ENCODE assay signal across 34 cellular contexts in the genomic region with DNA sequence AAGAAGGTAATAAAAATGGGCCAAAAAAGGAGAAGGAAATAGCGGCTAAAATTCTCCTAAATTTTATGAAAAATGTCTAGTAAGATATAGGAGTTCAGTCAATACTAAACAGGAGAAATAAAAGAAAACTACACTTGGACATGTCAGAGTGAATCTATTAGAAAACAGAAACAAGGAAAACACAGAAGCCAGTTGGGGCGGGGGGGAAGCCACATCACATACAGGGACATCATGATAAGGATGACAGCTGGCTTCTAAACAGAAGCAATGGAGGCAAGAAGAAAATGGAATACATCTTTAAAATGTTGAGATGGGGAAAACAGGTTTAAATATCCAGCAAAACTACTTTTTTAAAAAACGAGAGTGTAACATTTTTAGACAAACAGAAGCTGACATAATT.
"Had no signal": no experiment of that assay in that cellular context is flagged by ENCODE, and none has a peak within 500 bp of the region (broad histone marks: within the 10 kb centered on the region; RNA-seq: fewer than 3 reads in every experiment).

No MANE protein-coding gene starts in this region.

- H3K27ac ChIP-seq: ascending aorta, breast epithelium, cardiac muscle cell, coronary artery, dorsolateral prefrontal cortex, esophagus muscularis mucosa, foreskin keratinocyte, gastrocnemius medialis, heart left ventricle, WERI-Rb-1 had no signal

- H3K4me3 ChIP-seq: ascending aorta, breast epithelium, cardiac muscle cell, coronary artery, dorsolateral prefrontal cortex, esophagus muscularis mucosa, gastrocnemius medialis, heart left ventricle had no signal

- H3K4me1 Mint-ChIP-seq: activated CD4-positive, alpha-beta memory T cell treated with anti-CD3 and anti-CD28 coated beads, Interleukin-2, amount 10 ng/mL, durations not matched to agents 7 days and 5 days; activated CD4-positive, alpha-beta T cell treated with anti-CD3 and anti-CD28 coated beads, Interleukin-2, amount 10 ng/mL, durations not matched to agents 7 days and 5 days; activated naive CD4-positive, alpha-beta T cell treated with anti-CD3 and anti-CD28 coated beads, Interleukin-2, amount 10 ng/mL, durations not matched to agents 7 days and 5 days; activated naive CD8-positive, alpha-beta T cell treated with anti-CD3 and anti-CD28 coated beads, Interleukin-2, amount 10 ng/mL, durations not matched to agents 7 days and 5 days; T-helper 17 cell had no signal

- H3K27ac Mint-ChIP-seq: activated CD4-positive, alpha-beta memory T cell treated with anti-CD3 and anti-CD28 coated beads, Interleukin-2, amount 10 ng/mL, durations not matched to agents 7 days and 5 days; activated CD4-positive, alpha-beta T cell treated with anti-CD3 and anti-CD28 coated beads for 36 hours; activated CD4-positive, alpha-beta T cell treated with anti-CD3 and anti-CD28 coated beads, Interleukin-2, amount 10 ng/mL, durations not matched to agents 7 days and 5 days; activated naive CD4-positive, alpha-beta T cell treated with anti-CD3 and anti-CD28 coated beads, Interleukin-2, amount 10 ng/mL, durations not matched to agents 7 days and 5 days; activated naive CD8-positive, alpha-beta T cell treated with anti-CD3 and anti-CD28 coated beads, Interleukin-2, amount 10 ng/mL, durations not matched to agents 7 days and 5 days; activated T-cell treated with anti-CD3 and anti-CD28 coated beads, Interleukin-2, amount 50 U/mL, for 24 hours; brain; dendritic cell treated with granulocyte-macrophage colony-stimulating factor and Interleukin-4, amounts not matched to agents 40 ng/mL and 50 ng/mL, for 4 days; endodermal cell; T-helper 17 cell; T-helper 2 cell treated with Interferon-gamma antibody and Interleukin-4, amounts not matched to agents 5 μg/mL and 100 μg/mL, for 36 hours had no signal

- DNase-seq: activated CD4-positive, alpha-beta memory T cell treated with anti-CD3 and anti-CD28 coated beads, Interleukin-2, amount 10 ng/mL, durations not matched to agents 7 days and 5 days; activated CD4-positive, alpha-beta T cell treated with anti-CD3 and anti-CD28 coated beads for 36 hours; activated CD4-positive, alpha-beta T cell treated with anti-CD3 and anti-CD28 coated beads, Interleukin-2, amount 10 ng/mL, durations not matched to agents 7 days and 5 days; activated CD4-positive, alpha-beta T cell treated with anti-CD3 and anti-CD28 coated beads, Interleukin-2, amount 50 U/mL, for 4 hours; activated CD4-positive, CD25-positive, alpha-beta regulatory T cell; activated CD4-positive, CD25-positive, alpha-beta regulatory T cell treated with anti-CD3 and anti-CD28 coated beads, Interleukin-2, amount 50 U/mL, for 72 hours; activated CD8-positive, alpha-beta memory T cell treated with anti-CD3 and anti-CD28 coated beads, Interleukin-2, amount 50 U/mL, for 48 hours; activated gamma-delta T cell; activated naive CD4-positive, alpha-beta T cell; activated naive CD4-positive, alpha-beta T cell treated with anti-CD3 and anti-CD28 coated beads, Interleukin-2, amount 10 ng/mL, durations not matched to agents 7 days and 5 days; activated naive CD8-positive, alpha-beta T cell treated with anti-CD3 and anti-CD28 coated beads, Interleukin-2, amount 10 ng/mL, durations not matched to agents 7 days and 5 days; activated T-cell treated with anti-CD3 and anti-CD28 coated beads for 4 hours; activated T-cell treated with anti-CD3 and anti-CD28 coated beads, Interleukin-2, amount 50 U/mL, for 24 hours; activated T-cell treated with anti-CD3 and anti-CD28 coated beads, Interleukin-2, amount 50 U/mL, for 72 hours; central memory CD4-positive, alpha-beta T cell; dorsolateral prefrontal cortex; effector memory CD4-positive, alpha-beta T cell; endodermal cell; erythroblast; foreskin keratinocyte; gastrocnemius medialis; glutamatergic neuron; heart left ventricle; T-helper 17 cell; T1000; WERI-Rb-1 had no signal

- H3K36me3 ChIP-seq: ascending aorta, breast epithelium, cardiac muscle cell, esophagus muscularis mucosa, gastrocnemius medialis, heart left ventricle, WERI-Rb-1 had no signal

- H3K4me1 ChIP-seq: ascending aorta, breast epithelium, esophagus muscularis mucosa, gastrocnemius medialis, heart left ventricle had no signal

- H3K4me3 Mint-ChIP-seq: activated CD4-positive, alpha-beta memory T cell treated with anti-CD3 and anti-CD28 coated beads, Interleukin-2, amount 10 ng/mL, durations not matched to agents 7 days and 5 days; activated CD4-positive, alpha-beta T cell treated with anti-CD3 and anti-CD28 coated beads for 36 hours; activated CD4-positive, alpha-beta T cell treated with anti-CD3 and anti-CD28 coated beads, Interleukin-2, amount 10 ng/mL, durations not matched to agents 7 days and 5 days; activated naive CD4-positive, alpha-beta T cell treated with anti-CD3 and anti-CD28 coated beads, Interleukin-2, amount 10 ng/mL, durations not matched to agents 7 days and 5 days; activated naive CD8-positive, alpha-beta T cell treated with anti-CD3 and anti-CD28 coated beads, Interleukin-2, amount 10 ng/mL, durations not matched to agents 7 days and 5 days; activated T-cell treated with anti-CD3 and anti-CD28 coated beads, Interleukin-2, amount 50 U/mL, for 24 hours; activated T-cell treated with anti-CD3 and anti-CD28 coated beads, Interleukin-2, amount 50 U/mL, for 72 hours; brain; dendritic cell treated with granulocyte-macrophage colony-stimulating factor and Interleukin-4, amounts not matched to agents 40 ng/mL and 50 ng/mL, for 4 days; endodermal cell; T-helper 17 cell; T-helper 2 cell treated with Interferon-gamma antibody and Interleukin-4, amounts not matched to agents 5 μg/mL and 100 μg/mL, for 36 hours had no signal

- H3K27me3 ChIP-seq: ascending aorta, breast epithelium, cardiac muscle cell, dorsolateral prefrontal cortex, esophagus muscularis mucosa, foreskin keratinocyte, gastrocnemius medialis, heart left ventricle had no signal

- H3K9me3 ChIP-seq: breast epithelium, esophagus muscularis mucosa, gastrocnemius medialis had no signal

- ATAC-seq: activated CD4-positive, alpha-beta T cell treated with anti-CD3 and anti-CD28 coated beads for 36 hours; activated T-cell treated with anti-CD3 and anti-CD28 coated beads, Interleukin-2, amount 50 U/mL, for 72 hours; foreskin keratinocyte; gastrocnemius medialis; heart left ventricle; T-helper 17 cell had no signal

- H3K27me3 Mint-ChIP-seq: activated CD4-positive, alpha-beta memory T cell treated with anti-CD3 and anti-CD28 coated beads, Interleukin-2, amount 10 ng/mL, durations not matched to agents 7 days and 5 days; activated CD4-positive, alpha-beta T cell treated with anti-CD3 and anti-CD28 coated beads for 36 hours; activated CD4-positive, alpha-beta T cell treated with anti-CD3 and anti-CD28 coated beads, Interleukin-2, amount 10 ng/mL, durations not matched to agents 7 days and 5 days; activated naive CD4-positive, alpha-beta T cell treated with anti-CD3 and anti-CD28 coated beads, Interleukin-2, amount 10 ng/mL, durations not matched to agents 7 days and 5 days; activated naive CD8-positive, alpha-beta T cell treated with anti-CD3 and anti-CD28 coated beads, Interleukin-2, amount 10 ng/mL, durations not matched to agents 7 days and 5 days; activated T-cell treated with anti-CD3 and anti-CD28 coated beads, Interleukin-2, amount 50 U/mL, for 24 hours; brain; dendritic cell treated with granulocyte-macrophage colony-stimulating factor and Interleukin-4, amounts not matched to agents 40 ng/mL and 50 ng/mL, for 4 days; T-helper 17 cell had no signal
